Comparison of ENCODE assay signal across 10 cellular contexts in the genomic region with DNA sequence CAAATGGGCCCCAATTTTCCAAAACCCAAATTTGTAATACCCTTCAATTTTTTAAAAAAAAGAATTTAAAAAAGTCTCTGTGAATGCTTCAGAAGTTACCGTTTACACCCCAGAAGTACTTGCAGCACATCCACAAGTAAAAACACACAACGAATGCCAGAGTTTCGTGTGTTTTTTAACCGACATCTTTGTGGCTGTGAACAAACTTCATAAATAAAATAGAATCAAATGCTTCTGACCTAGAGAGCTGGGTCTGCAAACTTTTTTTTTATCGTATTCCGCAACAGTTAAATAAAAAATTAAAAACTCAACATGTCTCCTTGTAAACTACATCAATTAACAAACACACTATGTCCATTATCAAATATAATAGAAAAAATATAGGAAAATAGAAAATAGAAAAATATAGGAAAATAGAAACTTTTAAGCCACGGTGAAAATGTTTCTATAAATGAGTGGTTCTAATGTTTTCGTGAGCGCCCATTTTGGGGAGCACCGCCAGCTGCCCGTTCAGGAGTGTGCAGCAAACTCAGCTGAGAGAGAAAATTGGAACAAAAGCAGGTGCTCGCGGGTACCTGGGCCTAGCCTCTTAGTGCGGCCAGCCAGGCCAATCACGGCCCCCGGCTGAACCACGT. TPM values are rescaled to one million over a fixed set of nuclear protein-coding genes. Genes with fewer than 3 reads are reported as not detected.
A peak's percentile ranks its signal among the peaks of the same experiment; 100 is the strongest.
DNase-seq lines count a peak whose midpoint lies in the region; ATAC-seq, FAIRE-seq and TF ChIP-seq lines count a peak whose summit lies in the region.
"Had no signal": no experiment of that assay in that cellular context is flagged by ENCODE, and none has a peak within 500 bp of the region (broad histone marks: within the 10 kb centered on the region; RNA-seq: fewer than 3 reads in every experiment).

No MANE protein-coding gene starts in this region.

- CTCF ChIA-PET in CD4-positive, alpha-beta T cell (lab: Charles Lee), result no interaction called here

- intact Hi-C loops in CD4-positive, alpha-beta T cell (cut with DNase I, micrococcal nuclease), result no loop called here
- intact Hi-C loops in ascending aorta (cut with DNase I) (no loop called here), kidney (cut with DNase I) (no loop called here)

- no peaks in the 10 kb centered on the region for H3K9me2 ChIP-seq in GM23338 (ENCODE audit: insufficient read depth)

- peaks cover 38% of the 10 kb centered on the region; the same call in 1 of the 2 replicates for H3F3A ChIP-seq in GM23338 (replicated peaks; ENCODE audit: low read depth)

- H3K27ac Mint-ChIP-seq in CD4-positive, alpha-beta T cell, result no peak overlapping the region
- no peak overlapping the region for H3K27ac Mint-ChIP-seq in GM23338
- no peak overlapping the region for H3K27ac Mint-ChIP-seq in nephron

- TF ChIP-seq CTCF in CD4-positive, alpha-beta T cell (IDR thresholded peaks at IDR 0.05), result no peak
- no peak for TF ChIP-seq CTCF in GM23338 (conservative IDR thresholded peaks at IDR 0.05; ENCODE audit: low read depth in 2 of 2)
- no peak for TF ChIP-seq CTCF in ascending aorta (IDR thresholded peaks at IDR 0.05)
- no peak for TF ChIP-seq CTCF in nephron (IDR thresholded peaks at IDR 0.05; ENCODE audit: unreplicated experiment in 3 of 3)
- no peak for TF ChIP-seq CTCF in kidney (IDR thresholded peaks at IDR 0.05; ENCODE audit: borderline replicate concordance, extremely low read depth, insufficient read depth)

- ATAC-seq in CD4-positive, alpha-beta T cell (ENCODE audit: poor library complexity), result no peak
- ATAC-seq in GM23338, result no peak

- no peaks in the 10 kb centered on the region for H3K9me3 Mint-ChIP-seq in CD4-positive, alpha-beta T cell
- H3K9me3 Mint-ChIP-seq in GM23338 (peaks cover 7% of the 10 kb centered on the region; the same call in 2 of the 3 replicates), nephron (peaks cover 6% of the 10 kb centered on the region)

- H3K4me3 Mint-ChIP-seq in CD4-positive, alpha-beta T cell, result peak overlapping the region; percentile 67
- peak overlapping the region; percentile 51; the same call in 1 of the 3 replicates for H3K4me3 Mint-ChIP-seq in GM23338
- peak overlapping the region in 2 of 3 experiments; percentile 53 to 56 for H3K4me3 Mint-ChIP-seq in nephron

- H3K4me1 ChIP-seq in GM23338 (ENCODE audit: insufficient read depth) (peaks cover 55% of the 10 kb centered on the region), ascending aorta (peaks cover 7 to 27% of the 10 kb centered on the region in 2 donors), kidney (ENCODE audit: control insufficient read depth in 1 of 2, insufficient read depth in 1 of 2, low read depth in 1 of 2, low read length in 2 of 2) (peaks cover 0 to 9% of the 10 kb centered on the region in 2 donors)

- peaks cover 82% of the 10 kb centered on the region for H3K27me3 Mint-ChIP-seq in CD4-positive, alpha-beta T cell
- H3K27me3 Mint-ChIP-seq in GM23338 (ENCODE audit: insufficient read depth, low read depth, poor library complexity) (peaks cover 98% of the 10 kb centered on the region), nephron (ENCODE audit: low read depth) (peaks cover 98% of the 10 kb centered on the region)

- H2AFZ ChIP-seq in GM23338, result 0 out of 2 replicates have a peak overlapping the region, but pooled peaks have one; percentile 66

- no peaks in the 10 kb centered on the region for H3K9me3 ChIP-seq in CD4-positive, alpha-beta T cell (ENCODE audit: control insufficient read depth, low read length)
- no peaks in the 10 kb centered on the region for H3K9me3 ChIP-seq in ascending aorta
- H3K9me3 ChIP-seq in kidney (ENCODE audit: control insufficient read depth in 1 of 2, low read length in 2 of 2), result no peaks in the 10 kb centered on the region

- FAIRE-seq in kidney (lab: Jason Lieb, UNC), result no peak

- DNase-seq in CD4-positive, alpha-beta T cell, result no peak
- DNase-seq in GM23338 (ENCODE audit: low spot score) (no peak), ascending aorta (ENCODE audit: low spot score in 2 of 2) (no peak), SKM-1 treated with dmso at 0.1 percent for 144 hours (lab: John Stamatoyannopoulos, UW; ENCODE audit: unreplicated experiment) (no peak), kidney (no peak)
- no peak for DNase-seq in stimulated activated naive CD4-positive, alpha-beta T cell treated with Interleukin-2 at 50 U/mL for 16 hours (lab: John Stamatoyannopoulos, UW)
- no peak for DNase-seq in activated effector memory CD4-positive, alpha-beta T cell treated with Interleukin-2 at 50 U/mL for 16 hours
- DNase-seq: effector CD8-positive, alpha-beta T cell had no signal

- H3K27ac ChIP-seq in CD4-positive, alpha-beta T cell (ENCODE audit: low read depth, low read length), result no peak overlapping the region
- H3K27ac ChIP-seq in GM23338 (ENCODE audit: low read depth) (no peak overlapping the region), ascending aorta (no peak overlapping the region), kidney (ENCODE audit: low read depth in 2 of 2, low read length in 2 of 2) (no peak overlapping the region)

- peaks cover 51% of the 10 kb centered on the region for H3K4me1 Mint-ChIP-seq in CD4-positive, alpha-beta T cell (ENCODE audit: low read depth)
- peaks cover 51% of the 10 kb centered on the region for H3K4me1 Mint-ChIP-seq in GM23338
- peaks cover 29% of the 10 kb centered on the region for H3K4me1 Mint-ChIP-seq in nephron

- H3K4me3 ChIP-seq in GM23338, result peak overlapping the region; percentile 50
- peak overlapping the region; percentile 29 to 61 for H3K4me3 ChIP-seq in ascending aorta
- no peak overlapping the region for H3K4me3 ChIP-seq in kidney (ENCODE audit: low read length in 2 of 2)

- H3K9ac ChIP-seq in kidney (ENCODE audit: low read length in 2 of 2), result no peak overlapping the region

- H3K36me3 ChIP-seq in GM23338 (ENCODE audit: insufficient read depth), result no peaks in the 10 kb centered on the region
- no peaks in the 10 kb centered on the region for H3K36me3 ChIP-seq in ascending aorta
- no peaks in the 10 kb centered on the region for H3K36me3 ChIP-seq in kidney (ENCODE audit: control insufficient read depth in 1 of 2, insufficient read depth in 2 of 2, low read length in 2 of 2)

- POLR2A ChIA-PET in CD4-positive, alpha-beta T cell (lab: Charles Lee), result no interaction called here

- H4K20me1 ChIP-seq in GM23338 (replicated peaks; ENCODE audit: insufficient read depth), result peaks cover 30% of the 10 kb centered on the region

- H3K36me3 Mint-ChIP-seq in CD4-positive, alpha-beta T cell (ENCODE audit: low read depth), result no peaks in the 10 kb centered on the region
- H3K36me3 Mint-ChIP-seq in GM23338 (ENCODE audit: low read depth) (no peaks in the 10 kb centered on the region; the same call in 1 of the 3 replicates), nephron (ENCODE audit: low read depth) (no peaks in the 10 kb centered on the region)

- no peaks in the 10 kb centered on the region for H3K79me2 ChIP-seq in GM23338 (replicated peaks; ENCODE audit: insufficient read depth)

- H3K27me3 ChIP-seq in CD4-positive, alpha-beta T cell (ENCODE audit: control insufficient read depth, insufficient read depth, low read length), result peaks cover 91% of the 10 kb centered on the region
- H3K27me3 ChIP-seq in GM23338 (ENCODE audit: insufficient read depth) (peaks cover 100% of the 10 kb centered on the region), ascending aorta (peaks cover 47% of the 10 kb centered on the region)

- H3K4me2 ChIP-seq in GM23338, result peak overlapping the region; percentile 73; the same call in 1 of the 2 replicates

TF ChIP-seq in GM23338, 12 proteins besides CTCF, POLR2A, EP300 and RAD21 (continues in another document):
- no peak for TF ChIP-seq CREB1 (CRISPR knock-in tag; IDR thresholded peaks at IDR 0.05; ENCODE audit: low read depth)
- no peak for TF ChIP-seq EZH2phosphoT487 (IDR thresholded peaks at IDR 0.05; ENCODE audit: unreplicated experiment)
- TF ChIP-seq ZNF114 (CRISPR knock-in tag; IDR thresholded peaks at IDR 0.05), result no peak
- no peak for TF ChIP-seq ZNF331 (CRISPR knock-in tag; IDR thresholded peaks at IDR 0.05; ENCODE audit: low read depth)

RNA-seq across cellular contexts. Expression of a gene that starts 0.4 kb away (rescaled TPM):
- not detected for total RNA-seq in CD4-positive, alpha-beta T cell
- total RNA-seq in GM23338 (2014; rRNA removed; shearing (Covaris generic)), result not detected in 2 replicates
- polyA plus RNA-seq in GM23338 (2016; fragmentation: Nextera tagmentation; extraction: Ambion mirVana), result not detected in 2 replicates
- not detected for total RNA-seq in ascending aorta
- not detected for total RNA-seq in kidney
- polyA plus RNA-seq in kidney (ENCODE audit: insufficient read depth, low read depth, low replicate concordance), result not detected
- total RNA-seq: mononuclear cell had no signal

RNA-seq across cellular contexts. Expression of a gene that starts 49.7 kb away (rescaled TPM):
- not detected for total RNA-seq in CD4-positive, alpha-beta T cell
- not detected in 2 replicates for total RNA-seq in GM23338 (2014; rRNA removed; shearing (Covaris generic))
- polyA plus RNA-seq in GM23338 (2016; fragmentation: Nextera tagmentation; extraction: Ambion mirVana) (0.12 TPM in 1 of 2 replicates, not detected in the other), kidney (ENCODE audit: insufficient read depth, low read depth, low replicate concordance) (not detected)
- total RNA-seq in ascending aorta (not detected), kidney (not detected)
- total RNA-seq: mononuclear cell had no signal

Comparison
In these comparisons a context has a peak if more than half of its experiments do, and no peak if none do; other contexts are left out.
1. H3K4me3 ChIP-seq: peak in GM23338 (single experiment) and ascending aorta (2 of 2); none in kidney (0 of 2).
2. Peak in every context shown above with its lines, with median percentiles within 50 percentile points of each other: H3K4me3 Mint-ChIP-seq.